ENCODE assay signal across 8 cellular contexts in the genomic region with DNA sequence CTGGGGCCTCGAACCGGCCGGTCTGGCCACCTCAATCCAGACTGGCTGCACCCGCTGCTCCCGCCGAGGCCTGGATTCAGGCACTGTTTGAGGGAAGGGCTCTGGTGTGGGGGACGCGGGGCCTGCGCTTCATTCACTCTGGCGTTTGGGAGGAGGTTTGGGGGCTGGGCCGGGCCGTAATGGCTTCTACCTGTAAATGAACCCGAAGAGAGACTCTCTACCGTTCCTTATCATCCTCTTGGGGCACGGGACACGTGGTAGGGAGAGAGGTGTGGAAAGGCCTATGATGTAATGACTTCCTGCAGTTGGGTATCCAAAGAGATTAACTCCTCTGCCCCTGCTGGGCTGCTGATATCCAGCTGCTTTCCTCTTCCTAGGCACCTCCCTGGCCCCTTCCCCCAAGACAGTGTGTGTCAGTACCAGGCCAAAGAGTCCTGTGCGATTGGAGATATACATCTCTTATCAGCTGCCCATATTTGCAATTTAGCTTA. TPM values are rescaled to one million over a fixed set of nuclear protein-coding genes. Genes with fewer than 3 reads are reported as not detected.
DNase-seq lines count a peak whose midpoint lies in the region; ATAC-seq and TF ChIP-seq lines count a peak whose summit lies in the region.

No MANE protein-coding gene starts in this region.

- H3K36me3 ChIP-seq in esophagus (ENCODE audit: control insufficient read depth in 2 of 2, insufficient read depth in 2 of 2, low read length in 1 of 2) (peaks cover 0 to 2% of the 10 kb centered on the region in 2 donors), upper lobe of left lung (peaks cover 0 to 10% (median 7%) of the 10 kb centered on the region in 4 donors)

- DNase-seq in DMS 273 treated with DMSO at 0.1 percent for 48 hours (lab: John Stamatoyannopoulos, UW) (peak; percentile 46), LHCN-M2 (ENCODE audit: low read depth) (peak; percentile 95), T1000 (lab: John Stamatoyannopoulos, UW) (peak; percentile 51), mesothelial cell of epicardium (ENCODE audit: low spot score in 2 of 2, unreplicated experiment in 2 of 2) (peak in 1 of 2 experiments; percentile 49), upper lobe of left lung (peak; percentile 83 to 90)

- no peaks in the 10 kb centered on the region for H3K9me3 Mint-ChIP-seq in mesothelial cell of epicardium

- no peaks in the 10 kb centered on the region for H3K4me1 ChIP-seq in esophagus (ENCODE audit: control insufficient read depth in 2 of 2, insufficient read depth in 2 of 2, low read length in 1 of 2)
- peaks cover 34 to 50% (median 43%) of the 10 kb centered on the region in 4 donors for H3K4me1 ChIP-seq in upper lobe of left lung

- H3K36me3 Mint-ChIP-seq in mesothelial cell of epicardium = peaks cover 5% of the 10 kb centered on the region

- peak in 2 of 4 donors; percentile 51 to 88 for TF ChIP-seq EP300 in upper lobe of left lung (IDR thresholded peaks at IDR 0.05)

- H3K4me1 Mint-ChIP-seq in mesothelial cell of epicardium = peaks cover 47% of the 10 kb centered on the region

- WGBS in esophagus, 2 donors = 22 to 29% methylated on average over 17 of the region's 17 CpGs
- 7 to 20% methylated on average over 14 to 17 of the region's 17 CpGs for WGBS in upper lobe of left lung, 2 donors

- peak overlapping the region; percentile 86 to 89 for H3K4me3 ChIP-seq in esophagus (ENCODE audit: low read depth in 1 of 2, low read length in 2 of 2)
- peak overlapping the region; percentile 42 to 92 (median 90) for H3K4me3 ChIP-seq in upper lobe of left lung

- H3K9me3 ChIP-seq in esophagus (ENCODE audit: control insufficient read depth in 2 of 2, insufficient read depth in 1 of 2, low read depth in 1 of 2, low read length in 1 of 2) = no peaks in the 10 kb centered on the region
- H3K9me3 ChIP-seq in upper lobe of left lung = no peaks in the 10 kb centered on the region

- peak overlapping the region; percentile 93 for H3K27ac Mint-ChIP-seq in mesothelial cell of epicardium

- TF ChIP-seq POLR2A in upper lobe of left lung (IDR thresholded peaks at IDR 0.05) = peak in 3 of 4 donors; percentile 58 to 77 (median 69)

- no peaks in the 10 kb centered on the region for H3K27me3 Mint-ChIP-seq in mesothelial cell of epicardium (ENCODE audit: low read depth)

- H3K27me3 ChIP-seq in esophagus (ENCODE audit: control insufficient read depth in 1 of 2, insufficient read depth in 2 of 2, low read length in 2 of 2) (no peaks in the 10 kb centered on the region), upper lobe of left lung (no peaks in the 10 kb centered on the region)

- ATAC-seq in upper lobe of left lung (ENCODE audit: low FRiP score in 2 of 2) = peak in 1 of 2 donors; percentile 52
- no peak for ATAC-seq in GM18907 (IDR thresholded peaks at IDR 0.05; ENCODE audit: unreplicated experiment)
- no peak for ATAC-seq in GM18520 (IDR thresholded peaks at IDR 0.05; ENCODE audit: unreplicated experiment)

- peak overlapping the region; percentile 94 for H3K4me3 Mint-ChIP-seq in mesothelial cell of epicardium

- H3K27ac ChIP-seq in esophagus (ENCODE audit: low read depth in 2 of 2, low read length in 1 of 2) (peak overlapping the region; percentile 78 to 81), upper lobe of left lung (peak overlapping the region; percentile 95 to 100 (median 100))

- TF ChIP-seq CTCF in mesothelial cell of epicardium (IDR thresholded peaks at IDR 0.05; ENCODE audit: unreplicated experiment) = no peak
- peak in 1 of 6 experiments; percentile 41 for TF ChIP-seq CTCF in upper lobe of left lung (IDR thresholded peaks at IDR 0.05)

RNA-seq across cellular contexts. Expression of gene FOXO3, which starts 1.8 kb away (rescaled TPM):
- total RNA-seq in LHCN-M2 (2014; rRNA removed) (41.0 and 58.8 TPM in 2 replicates), mesothelial cell of epicardium (56.6 to 58.3 TPM (median 57.9 TPM) in 3 replicates), upper lobe of left lung (100 to 1,000 TPM in 1 of 6 donors, 10 to 100 TPM in 5; 52.6 to 101 (median 71.9) TPM)
- polyA plus RNA-seq in LHCN-M2 (2012) = 13.6 TPM
- polyA plus RNA-seq in esophagus = 10 to 100 TPM in 1 of 2 donors, 1 to 10 TPM in 1; 9.6 to 15.3 TPM
